ENCODE assay signal across 8 cellular contexts in the genomic region with DNA sequence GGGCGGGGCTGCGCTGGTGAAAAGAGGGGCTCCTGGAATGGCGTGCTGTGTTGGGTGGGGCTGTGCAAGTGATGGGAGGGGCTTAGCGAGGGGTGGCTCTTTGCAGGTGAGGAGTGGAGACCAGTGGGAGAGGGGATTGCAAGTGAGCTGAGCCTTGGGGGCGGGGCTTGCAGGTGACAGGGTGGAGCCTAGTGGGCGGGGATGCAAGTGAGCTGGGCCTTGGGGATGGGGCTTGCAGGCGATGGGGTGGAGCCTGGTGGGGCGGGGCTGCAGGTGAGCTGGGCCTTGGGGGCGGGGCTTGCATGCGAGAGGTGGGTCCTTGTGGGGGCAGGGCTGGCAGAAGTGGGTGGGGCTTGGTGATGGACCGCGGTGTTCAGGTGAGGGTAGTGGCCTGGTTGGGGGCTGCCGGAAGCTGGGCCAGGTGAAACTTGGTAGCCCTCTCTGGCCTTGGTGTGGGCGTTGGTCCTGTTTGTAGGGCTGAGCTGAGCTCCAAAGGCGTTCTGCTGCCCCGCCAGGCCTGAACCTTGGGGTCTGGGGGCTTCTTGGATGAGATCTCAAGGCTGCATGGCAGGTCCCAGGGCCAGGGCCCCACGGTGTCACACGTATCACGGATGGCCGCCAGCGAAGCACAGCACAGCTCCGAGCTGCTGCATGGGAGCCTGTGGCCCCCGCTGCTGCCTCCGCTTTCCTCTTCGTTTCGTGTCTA. TPM values are rescaled to one million over a fixed set of nuclear protein-coding genes. Genes with fewer than 3 reads are reported as not detected.
A peak's percentile ranks its signal among the peaks of the same experiment; 100 is the strongest.
DNase-seq lines count a peak whose midpoint lies in the region; ATAC-seq and TF ChIP-seq lines count a peak whose summit lies in the region.

No MANE protein-coding gene starts in this region.

- H2BK12ac ChIP-seq in trophoblast cell (ENCODE audit: low read length), result peak overlapping the region; percentile 5

- peak overlapping the region; percentile 58 for H4K12ac ChIP-seq in trophoblast cell (ENCODE audit: low read depth, low read length)

- no peaks in the 10 kb centered on the region for H3K27me3 ChIP-seq in trophoblast cell (ENCODE audit: insufficient read depth, low read length)

- no peaks in the 10 kb centered on the region for H3K9me3 ChIP-seq in trophoblast cell (ENCODE audit: insufficient read depth, low read depth, low read length)

- H3K9me3 Mint-ChIP-seq in T-helper 1 cell treated with Interleukin-12 subunit alpha and Interleukin-12 subunit beta and Interleukin-4 antibody, amounts not matched to agents 30 μg/mL and 1 μg/mL, for 36 hours, result no peaks in the 10 kb centered on the region

- H4K91ac ChIP-seq in trophoblast cell (ENCODE audit: low read depth, low read length), result peak overlapping the region; percentile 59

- no peak overlapping the region for H3K27ac ChIP-seq in trophoblast cell (ENCODE audit: low read depth, low read length)

- no peak overlapping the region for H3K4ac ChIP-seq in trophoblast cell (ENCODE audit: low read depth, low read length)

- DNase-seq in DMS153 (lab: John Stamatoyannopoulos, UW) (peak; percentile 90), fibroblast of pulmonary artery (ENCODE audit: low read depth) (no peak), trophoblast cell (peak; percentile 89 to 91), NCI-H524 (lab: John Stamatoyannopoulos, UW) (no peak), GM13977 (ENCODE audit: low spot score) (no peak)

- H3K4me3 ChIP-seq in fibroblast of pulmonary artery (replicated peaks; ENCODE audit: low read depth, low read length) (peak overlapping the region; percentile 54), trophoblast cell (ENCODE audit: low read depth, low read length) (peak overlapping the region; percentile 59)

- peak overlapping the region; percentile 7 for H2AK5ac ChIP-seq in trophoblast cell (ENCODE audit: low read length)

- H3K36me3 Mint-ChIP-seq in T-helper 1 cell treated with Interleukin-12 subunit alpha and Interleukin-12 subunit beta and Interleukin-4 antibody, amounts not matched to agents 30 μg/mL and 1 μg/mL, for 36 hours (ENCODE audit: low read depth), result peaks cover 10% of the 10 kb centered on the region

- no CpG with 5 or more reads among the region's 26 CpGs for WGBS in trophoblast cell (ENCODE audit: extremely low coverage, insufficient coverage, insufficient read length)

- H3K4me1 ChIP-seq in trophoblast cell (ENCODE audit: control insufficient read depth in 1 of 2, insufficient read depth in 2 of 2, low read length in 2 of 2), result peaks cover 0 to 4% of the 10 kb centered on the region in 2 experiments

- peak overlapping the region; percentile 19 for H2BK120ac ChIP-seq in trophoblast cell (ENCODE audit: insufficient read depth, low read length, poor library complexity)

- peaks cover 40% of the 10 kb centered on the region for H3K27me3 Mint-ChIP-seq in T-helper 1 cell treated with Interleukin-12 subunit alpha and Interleukin-12 subunit beta and Interleukin-4 antibody, amounts not matched to agents 30 μg/mL and 1 μg/mL, for 36 hours (ENCODE audit: low read depth)

- H3K79me2 ChIP-seq in trophoblast cell (ENCODE audit: control insufficient read depth, insufficient read depth, low read length, poor library complexity), result peaks cover 2% of the 10 kb centered on the region

- H3K14ac ChIP-seq in trophoblast cell (ENCODE audit: low read length), result peak overlapping the region; percentile 4

- no peak overlapping the region for H3K9ac ChIP-seq in trophoblast cell (ENCODE audit: low read length)

- no peak overlapping the region for H3K23ac ChIP-seq in trophoblast cell (ENCODE audit: low read length)

- peak overlapping the region; percentile 84 for H3K4me3 Mint-ChIP-seq in T-helper 1 cell treated with Interleukin-12 subunit alpha and Interleukin-12 subunit beta and Interleukin-4 antibody, amounts not matched to agents 30 μg/mL and 1 μg/mL, for 36 hours

- H3K18ac ChIP-seq in trophoblast cell (ENCODE audit: low read length), result peak overlapping the region; percentile 49

- H3K27ac Mint-ChIP-seq in T-helper 1 cell treated with Interleukin-12 subunit alpha and Interleukin-12 subunit beta and Interleukin-4 antibody, amounts not matched to agents 30 μg/mL and 1 μg/mL, for 36 hours, result peak overlapping the region; percentile 87

- peak; percentile 31 for ATAC-seq in GM19395 (IDR thresholded peaks at IDR 0.05; ENCODE audit: unreplicated experiment)
- ATAC-seq in HG03432 (IDR thresholded peaks at IDR 0.05; ENCODE audit: unreplicated experiment), result peak; percentile 32

- in situ Hi-C loops in GM13977 (cut with MboI; ENCODE audit: low pct_unique_long_range_greater_than_20kb, low sequenced_read_pairs, unreplicated experiment), result no loop called here

- peaks cover 9% of the 10 kb centered on the region for H3K4me1 Mint-ChIP-seq in T-helper 1 cell treated with Interleukin-12 subunit alpha and Interleukin-12 subunit beta and Interleukin-4 antibody, amounts not matched to agents 30 μg/mL and 1 μg/mL, for 36 hours (ENCODE audit: low read depth)

- peak overlapping the region; percentile 26 for H2BK5ac ChIP-seq in trophoblast cell (ENCODE audit: low read depth, low read length, poor library complexity)

- H3K36me3 ChIP-seq in trophoblast cell (ENCODE audit: control insufficient read depth in 1 of 2, insufficient read depth in 2 of 2, low read length in 2 of 2), result peaks cover 11 to 12% of the 10 kb centered on the region in 2 experiments

- TF ChIP-seq CTCF in fibroblast of pulmonary artery (IDR thresholded peaks at IDR 0.05; ENCODE audit: low read length, missing control alignments), result no peak
- no peak for TF ChIP-seq CTCF in GM13977 (IDR thresholded peaks at IDR 0.05; ENCODE audit: extremely low read depth, insufficient read depth, missing control alignments)

- peaks cover 7% of the 10 kb centered on the region for H3K79me1 ChIP-seq in trophoblast cell (ENCODE audit: low read length)

- peak overlapping the region; percentile 37 for H2AFZ ChIP-seq in trophoblast cell (ENCODE audit: insufficient read depth, low read length, poor library complexity)

- peak overlapping the region; percentile 47 for H3K4me2 ChIP-seq in trophoblast cell (ENCODE audit: low read length)

- peak overlapping the region; percentile 55 for H4K8ac ChIP-seq in trophoblast cell (ENCODE audit: low read depth, low read length)

RNA-seq across cellular contexts. Expression of gene PITRM1, which starts 0.7 kb away (rescaled TPM):
- polyA plus RNA-seq in trophoblast cell (2013), result 38.5 and 39.4 TPM in 2 replicates

Comparison
In these comparisons a context has a peak if more than half of its experiments do, and no peak if none do; other contexts are left out.
1. DNase-seq: peak in DMS153 (single experiment) and trophoblast cell (2 of 2); none in fibroblast of pulmonary artery (single experiment), NCI-H524 (0 of 2) and GM13977 (single experiment).